ENCODE assay signal across 18 cellular contexts in genomic region chr6:540490-540889, GRCh38.
A peak's percentile ranks its signal among the peaks of the same experiment; 100 is the strongest.
DNase-seq lines count a peak whose midpoint lies in the region; ATAC-seq and TF ChIP-seq lines count a peak whose summit lies in the region.
"Had no signal": no experiment of that assay in that cellular context is flagged by ENCODE, and none has a peak within 500 bp of the region (broad histone marks: within the 10 kb centered on the region; RNA-seq: fewer than 3 reads in every experiment).

No MANE protein-coding gene starts in this region.

- H3K9me3 Mint-ChIP-seq in Caco-2 (ENCODE audit: unreplicated experiment): peaks cover 29% of the 10 kb centered on the region

- H3K36me3 Mint-ChIP-seq in Caco-2 (ENCODE audit: insufficient read depth, unreplicated experiment): peaks cover 25% of the 10 kb centered on the region

- H3K4me1 ChIP-seq in Caco-2: no peaks in the 10 kb centered on the region

- no peaks in the 10 kb centered on the region for H3K27me3 ChIP-seq in Caco-2 (replicated peaks; ENCODE audit: control insufficient read depth, insufficient read depth, low read length)

- peak overlapping the region; percentile 13 for H3K27ac Mint-ChIP-seq in Caco-2 (ENCODE audit: unreplicated experiment)
- H3K27ac Mint-ChIP-seq: CD4-positive, alpha-beta memory T cell; GM23338; H9; HFFc6 had no signal

- H3K4me1 Mint-ChIP-seq in Caco-2 (ENCODE audit: low read depth, unreplicated experiment): peaks cover 9% of the 10 kb centered on the region
- H3K4me1 Mint-ChIP-seq: GM23338, H9 had no signal

- no peak for ATAC-seq in HG03097 (IDR thresholded peaks at IDR 0.05; ENCODE audit: low FRiP score, unreplicated experiment)
- ATAC-seq in HG02981 (IDR thresholded peaks at IDR 0.05; ENCODE audit: unreplicated experiment): no peak
- ATAC-seq: GM12878, GM23338, HCT116 had no signal

- H3K27me3 Mint-ChIP-seq in Caco-2 (ENCODE audit: insufficient read depth, unreplicated experiment): no peaks in the 10 kb centered on the region
- H3K27me3 Mint-ChIP-seq: CD4-positive, alpha-beta memory T cell had no signal

- in situ Hi-C loops in Caki2 (cut with HindIII; ENCODE audit: low pct_unique_long_range_greater_than_20kb, low sequenced_read_pairs): no loop called here

- H3K36me3 ChIP-seq in Caco-2 (ENCODE audit: control insufficient read depth, insufficient read depth, low read length): 0 out of 2 replicates have a peak, but pooled peaks cover 2% of the 10 kb centered on the region

- H3K4me3 Mint-ChIP-seq in Caco-2 (ENCODE audit: unreplicated experiment): no peak overlapping the region
- H3K4me3 Mint-ChIP-seq: CD4-positive, alpha-beta memory T cell; GM23338; H9; HFFc6 had no signal

- intact Hi-C loops in Caco-2 (cut with micrococcal nuclease; ENCODE audit: unreplicated experiment): no loop called here

- POLR2A ChIA-PET in Caco-2 (lab: Charles Lee): no interaction called here

- TF ChIP-seq CTCF in Caco-2 (IDR thresholded peaks at IDR 0.05; ENCODE audit: insufficient read depth in 1 of 2, low read depth in 1 of 2, low read length in 1 of 2, severe bottlenecking in 1 of 2, unreplicated experiment in 1 of 2): no peak

- no TSS peak for BruUV-seq in Caco-2 (replicated peaks; lab: Mats Ljungman, UMichigan)

- CTCF ChIA-PET in Caco-2 (lab: Charles Lee): no interaction called here

- H3K4me3 ChIP-seq in Caco-2 (ENCODE audit: low read depth, low read length): no peak overlapping the region
- H3K4me3 ChIP-seq: GM12878, GM23338 had no signal

- no peak for DNase-seq in Caco-2
- peak; percentile 19 for DNase-seq in Caki2 (ENCODE audit: low read depth)
- peak; percentile 4 for DNase-seq in amniotic epithelial cell (ENCODE audit: low read depth)
- DNase-seq in myocyte (ENCODE audit: low read depth): peak; percentile 1
- DNase-seq: C1 segment of cervical spinal cord; CD4-positive, alpha-beta memory T cell; COR-L47; DMS 273 treated with DMSO at 0.1 percent for 48 hours; DMS79; EL; GDM1; H9; HFFc6 had no signal

- H3K9me3 ChIP-seq in Caco-2: peaks cover 16% of the 10 kb centered on the region

Comparison
In these comparisons a context has a peak if more than half of its experiments do, and no peak if none do; other contexts are left out.
1. DNase-seq: peak in Caki2 (single experiment), amniotic epithelial cell (single experiment) and myocyte (single experiment); none in Caco-2 (0 of 2).